ENCODE assay signal across 14 cellular contexts in genomic region chr5:43554497-43554896, GRCh38. TPM values are rescaled to one million over a fixed set of nuclear protein-coding genes. Genes with fewer than 3 reads are reported as not detected.
DNase-seq lines count a peak whose midpoint lies in the region; ATAC-seq, FAIRE-seq and TF ChIP-seq lines count a peak whose summit lies in the region.
"Had no signal": no experiment of that assay in that cellular context is flagged by ENCODE, and none has a peak within 500 bp of the region (broad histone marks: within the 10 kb centered on the region; RNA-seq: fewer than 3 reads in every experiment).

No MANE protein-coding gene starts in this region.

- no peak for FAIRE-seq in astrocyte (lab: Jason Lieb, UNC)
- no peak for FAIRE-seq in keratinocyte (lab: Jason Lieb, UNC)

- H3K4me1 Mint-ChIP-seq in H9 = peaks cover 10% of the 10 kb centered on the region in 2 experiments
- peaks cover 10% of the 10 kb centered on the region for H3K4me1 Mint-ChIP-seq in astrocyte (ENCODE audit: low read depth, unreplicated experiment)

- no peak overlapping the region for H3K14ac ChIP-seq in H9 (ENCODE audit: insufficient read depth, low read length)

- POLR2A ChIA-PET in A673 (lab: Charles Lee; ENCODE audit: low non-redundant PET) = no interaction called here

- no peak overlapping the region for H2BK120ac ChIP-seq in H9 (ENCODE audit: low read depth, low read length, poor library complexity, severe bottlenecking)

- H2BK20ac ChIP-seq in H9 (ENCODE audit: low read depth, low read length, poor library complexity, severe bottlenecking) = no peak overlapping the region

- no peaks in the 10 kb centered on the region for H3K79me1 ChIP-seq in H9 (ENCODE audit: insufficient read depth, low read depth, low read length, poor library complexity, severe bottlenecking)

- H3K4me2 ChIP-seq in H9 (ENCODE audit: insufficient read depth, insufficient read length, low read length) = peak overlapping the region; percentile 19
- peak overlapping the region; percentile 84 for H3K4me2 ChIP-seq in astrocyte (ENCODE audit: low read length)
- peak overlapping the region; percentile 90 for H3K4me2 ChIP-seq in keratinocyte (ENCODE audit: control insufficient read depth, extremely low read depth, insufficient read depth, low read depth, low read length)

- peaks cover 35% of the 10 kb centered on the region for H3K4me1 ChIP-seq in A673 (ENCODE audit: insufficient read depth, low read length, poor library complexity, severe bottlenecking)
- 0 out of 2 replicates have a peak, but pooled peaks cover 2% of the 10 kb centered on the region for H3K4me1 ChIP-seq in H9 (ENCODE audit: insufficient read depth, low read length)
- H3K4me1 ChIP-seq in astrocyte (ENCODE audit: insufficient read depth, low read length) = peaks cover 10% of the 10 kb centered on the region
- H3K4me1 ChIP-seq in keratinocyte (ENCODE audit: control insufficient read depth, extremely low read depth, insufficient read depth, low read length) = peaks cover 20% of the 10 kb centered on the region

- dilution Hi-C loops in keratinocyte (cut with MboI; ENCODE audit: extremely low pct_ligation_motif_present, low sequenced_read_pairs) = no loop called here

- no peak for TF ChIP-seq CTCF in A673 (conservative IDR thresholded peaks at IDR 0.05; ENCODE audit: low read depth, low read length)
- TF ChIP-seq CTCF in H9 (conservative IDR thresholded peaks at IDR 0.05) = no peak
- TF ChIP-seq CTCF in astrocyte (IDR thresholded peaks at IDR 0.05; ENCODE audit: insufficient read depth, low read depth, low read length) = no peak
- TF ChIP-seq CTCF in keratinocyte (optimal IDR thresholded peaks at IDR 0.05 in 1 of 3, IDR thresholded peaks at IDR 0.05 in 1 of 3, conservative IDR thresholded peaks at IDR 0.05 in 1 of 3; ENCODE audit: extremely low read depth in 1 of 3, insufficient read depth in 2 of 3, low read length in 3 of 3) = no peak
- no peak for TF ChIP-seq CTCF in GM13976 (IDR thresholded peaks at IDR 0.05; ENCODE audit: borderline replicate concordance, control extremely low read depth, extremely low read depth, insufficient read depth, missing control alignments)

- H3K4me3 Mint-ChIP-seq in H9 = no peak overlapping the region; a peak in 1 of 5 replicates
- H3K4me3 Mint-ChIP-seq in astrocyte (ENCODE audit: unreplicated experiment) = no peak overlapping the region
- H3K4me3 Mint-ChIP-seq: mesothelial cell of epicardium had no signal

- H3K9me3 Mint-ChIP-seq in H9 = peaks cover 0 to 2% of the 10 kb centered on the region in 2 experiments; a peak in 1 of 5 replicates
- no peaks in the 10 kb centered on the region for H3K9me3 Mint-ChIP-seq in astrocyte (ENCODE audit: unreplicated experiment)
- H3K9me3 Mint-ChIP-seq: activated naive CD4-positive, alpha-beta T cell treated with anti-CD3 and anti-CD28 coated beads, Interleukin-2, amount 10 ng/mL, durations not matched to agents 7 days and 5 days; mesothelial cell of epicardium had no signal

- H3K27me3 ChIP-seq in A673 (replicated peaks; ENCODE audit: insufficient read depth, low read depth, low read length, poor library complexity) = no peaks in the 10 kb centered on the region
- no peaks in the 10 kb centered on the region for H3K27me3 ChIP-seq in H9 (ENCODE audit: insufficient read depth, low read length)
- no peaks in the 10 kb centered on the region for H3K27me3 ChIP-seq in astrocyte (ENCODE audit: insufficient read depth, low read length)
- no peaks in the 10 kb centered on the region for H3K27me3 ChIP-seq in keratinocyte (ENCODE audit: control insufficient read depth, extremely low read depth, insufficient read depth, low read length)

- no peak overlapping the region for H2BK15ac ChIP-seq in H9 (ENCODE audit: low read depth, low read length)

- no peak overlapping the region for H3K18ac ChIP-seq in H9 (ENCODE audit: insufficient read length, low read depth, low read length)

- H4K8ac ChIP-seq in H9 (replicated peaks; ENCODE audit: insufficient read length, low read depth, low read length) = no peak overlapping the region

- no peak for DNase-seq in A673 (ENCODE audit: low spot score)
- no peak for DNase-seq in H9
- no peak for DNase-seq in astrocyte (ENCODE audit: low read depth)
- no peak for DNase-seq in keratinocyte (ENCODE audit: low read depth, low spot score)
- DNase-seq in GM13976 (ENCODE audit: low spot score) = no peak
- no peak for DNase-seq in activated naive CD4-positive, alpha-beta T cell (lab: John Stamatoyannopoulos, UW)
- no peak for DNase-seq in AG20443 (ENCODE audit: low spot score)
- DNase-seq: activated naive CD4-positive, alpha-beta T cell treated with anti-CD3 and anti-CD28 coated beads, Interleukin-2, amount 10 ng/mL, durations not matched to agents 7 days and 5 days; AML-193; central memory CD4-positive, alpha-beta T cell; NK-92 treated with Interleukin-12 subunit alpha and Interleukin-12 subunit beta, amount 100 ng/mL, for 24 hours; stimulated activated CD4-positive, alpha-beta T cell treated with anti-CD3 and anti-CD28 coated beads, Interleukin-1b, Interleukin-23, amount 100 ng/mL, for 48 hours had no signal

- no CpG with 5 or more reads among the region's 1 CpG for WGBS in H9 (ENCODE audit: extremely low coverage, insufficient read length, low lambda C conversion rate)

- H4K20me1 ChIP-seq in H9 (ENCODE audit: control insufficient read depth, insufficient read depth, insufficient read length) (no peaks in the 10 kb centered on the region), astrocyte (ENCODE audit: insufficient read depth, low read length) (peaks cover 44% of the 10 kb centered on the region), keratinocyte (ENCODE audit: control insufficient read depth, extremely low read depth, insufficient read depth, low read length) (no peaks in the 10 kb centered on the region)

- H3K27ac ChIP-seq in A673 (ENCODE audit: low read depth, low read length, poor library complexity, severe bottlenecking) = no peak overlapping the region
- no peak overlapping the region for H3K27ac ChIP-seq in H9 (ENCODE audit: insufficient read length, low read depth, low read length)
- H3K27ac ChIP-seq in astrocyte (ENCODE audit: low read depth, low read length) = no peak overlapping the region
- H3K27ac ChIP-seq in keratinocyte (ENCODE audit: control insufficient read depth, insufficient read depth, low read length) = no peak overlapping the region

- peak overlapping the region; percentile 92 for H3K4me3 ChIP-seq in A673 (ENCODE audit: low read depth, low read length, poor library complexity, severe bottlenecking)
- peak overlapping the region; percentile 87 for H3K4me3 ChIP-seq in astrocyte (ENCODE audit: insufficient read depth, low read depth, low read length)
- peak overlapping the region; percentile 4 to 98 (median 25) for H3K4me3 ChIP-seq in keratinocyte (ENCODE audit: control insufficient read depth in 2 of 3, extremely low read depth in 1 of 3, insufficient read depth in 2 of 3, low read depth in 1 of 3, low read length in 3 of 3)

- no peak overlapping the region for H2BK12ac ChIP-seq in H9 (ENCODE audit: insufficient read length, low read depth, low read length)

- intact Hi-C loops in A673 (cut with micrococcal nuclease; ENCODE audit: unreplicated experiment) = no loop called here

- no TSS peak for BruUV-seq in A673 (replicated peaks; lab: Mats Ljungman, UMichigan)

- no peak overlapping the region for H4K91ac ChIP-seq in H9 (ENCODE audit: insufficient read length, low read depth, low read length)

- no peak overlapping the region for H2AFZ ChIP-seq in H9 (ENCODE audit: low read length)
- H2AFZ ChIP-seq in astrocyte (ENCODE audit: low read depth, low read length) = no peak overlapping the region
- H2AFZ ChIP-seq in keratinocyte (ENCODE audit: control insufficient read depth, low read length) = no peak overlapping the region

- H2BK5ac ChIP-seq in H9 (ENCODE audit: insufficient read length, low read length) = no peak overlapping the region

- CTCF ChIA-PET in A673 (lab: Charles Lee) = no interaction called here

- no peak overlapping the region for H3K4ac ChIP-seq in H9 (ENCODE audit: low read depth, low read length)

- H3K79me2 ChIP-seq in H9 (ENCODE audit: insufficient read depth, low read length) (peaks cover 20% of the 10 kb centered on the region; the same call in 1 of the 2 replicates), astrocyte (ENCODE audit: insufficient read depth, low read length) (peaks cover 74% of the 10 kb centered on the region), keratinocyte (ENCODE audit: control insufficient read depth, insufficient read depth, low read length) (peaks cover 65% of the 10 kb centered on the region)

- H3K9me1 ChIP-seq in keratinocyte (ENCODE audit: control insufficient read depth, extremely low read depth, insufficient read depth, low read length) = no peaks in the 10 kb centered on the region

- peaks cover 8% of the 10 kb centered on the region for H3K23me2 ChIP-seq in H9 (ENCODE audit: insufficient read length, low read depth, low read length, poor library complexity, severe bottlenecking)

- no peak for ATAC-seq in GM21717 (IDR thresholded peaks at IDR 0.05; ENCODE audit: unreplicated experiment)

- no peaks in the 10 kb centered on the region; the same call in 1 of the 2 replicates for H3K27me3 Mint-ChIP-seq in H9 (ENCODE audit: low read depth)
- no peaks in the 10 kb centered on the region for H3K27me3 Mint-ChIP-seq in astrocyte (ENCODE audit: low read depth, unreplicated experiment)

- peaks cover 5 to 17% (median 6%) of the 10 kb centered on the region in 3 experiments for H3K36me3 Mint-ChIP-seq in H9 (ENCODE audit: insufficient read depth in 1 of 3, low read depth in 3 of 3)
- peaks cover 4% of the 10 kb centered on the region for H3K36me3 Mint-ChIP-seq in astrocyte (ENCODE audit: low read depth, unreplicated experiment)

- H3K9me3 ChIP-seq in A673 (ENCODE audit: low read depth, low read length, poor library complexity, severe bottlenecking) = no peaks in the 10 kb centered on the region
- no peaks in the 10 kb centered on the region for H3K9me3 ChIP-seq in H9 (ENCODE audit: control insufficient read depth, low read depth, low read length)
- no peaks in the 10 kb centered on the region for H3K9me3 ChIP-seq in astrocyte (ENCODE audit: insufficient read depth, low read depth, low read length)
- H3K9me3 ChIP-seq in keratinocyte (ENCODE audit: control insufficient read depth, low read depth, low read length) = no peaks in the 10 kb centered on the region

- H3T11ph ChIP-seq in H9 (ENCODE audit: low read length) = no peak overlapping the region

- no peak overlapping the region for H2AK5ac ChIP-seq in H9 (ENCODE audit: insufficient read length, low read length)

- H3K27ac Mint-ChIP-seq in H9 (no peak overlapping the region), astrocyte (ENCODE audit: unreplicated experiment) (no peak overlapping the region)
- H3K27ac Mint-ChIP-seq: activated naive CD4-positive, alpha-beta T cell treated with anti-CD3 and anti-CD28 coated beads, Interleukin-2, amount 10 ng/mL, durations not matched to agents 7 days and 5 days had no signal

- no peak overlapping the region for H3K23ac ChIP-seq in H9 (ENCODE audit: insufficient read length, low read depth, low read length)

- in situ Hi-C loops in GM13976 (cut with MboI; ENCODE audit: low sequenced_read_pairs, unreplicated experiment) = no loop called here

- no peak overlapping the region for H3K56ac ChIP-seq in H9 (ENCODE audit: insufficient read length, low read depth, low read length)

- H3K9ac ChIP-seq in H9 (ENCODE audit: extremely low read depth, insufficient read length, low read length) (no peak overlapping the region), astrocyte (ENCODE audit: low read length) (no peak overlapping the region), keratinocyte (ENCODE audit: control insufficient read depth, extremely low read depth, insufficient read depth, low read length) (no peak overlapping the region)

- peaks cover 51% of the 10 kb centered on the region for H3K36me3 ChIP-seq in A673 (ENCODE audit: insufficient read depth, low read length, poor library complexity, severe bottlenecking)
- H3K36me3 ChIP-seq in astrocyte (ENCODE audit: insufficient read depth, low read length) = peaks cover 18% of the 10 kb centered on the region
- H3K36me3 ChIP-seq in keratinocyte (ENCODE audit: control insufficient read depth in 2 of 2, extremely low read depth in 1 of 2, insufficient read depth in 2 of 2, low read length in 2 of 2) = peaks cover 0 to 20% of the 10 kb centered on the region in 2 experiments

- no peak overlapping the region for H4K5ac ChIP-seq in H9 (ENCODE audit: insufficient read length, low read depth, low read length)

RNA-seq across cellular contexts. Expression of gene PAIP1, which starts 2.4 kb away (rescaled TPM):
- total RNA-seq in A673 (2021) (113 and 118 TPM in 2 replicates), H9 (2021) (87.9 and 92.9 TPM in 2 replicates), astrocyte (95.7 and 101 TPM in 2 replicates)
- 84.0 to 115 TPM (median 102 TPM) in 3 replicates for polyA plus RNA-seq in keratinocyte
- 71.9 TPM for polyA plus RNA-seq in keratinocyte (2011; ENCODE audit: low read depth)
- polyA plus RNA-seq in keratinocyte (2011; cell fraction: cytosol; rRNA removed) = 74.5 and 169 TPM in 2 replicates
- 62.8 and 69.5 TPM in 2 replicates for polyA plus RNA-seq in keratinocyte (2011; cell fraction: nucleus; rRNA removed)
- polyA plus RNA-seq in keratinocyte (2012; ENCODE audit: low replicate concordance) = 60.4 and 61.1 TPM in 2 replicates
- polyA minus RNA-seq in keratinocyte = 31.9 to 82.5 TPM (median 74.7 TPM) in 3 replicates
- 59.7 TPM for polyA minus RNA-seq in keratinocyte (2011; cell fraction: cytosol; rRNA and poly(A)+ RNA removed)
- 24.3 and 39.0 TPM in 2 replicates for polyA minus RNA-seq in keratinocyte (2011; cell fraction: nucleus; rRNA and poly(A)+ RNA removed)

RNA-seq across cellular contexts. Expression of gene C5orf34, which starts 39.5 kb away (rescaled TPM):
- total RNA-seq in A673 (2021) (15.0 and 17.0 TPM in 2 replicates), H9 (2021) (7.7 and 8.4 TPM in 2 replicates), astrocyte (2.5 and 3.3 TPM in 2 replicates)
- polyA plus RNA-seq in keratinocyte = 2.6 to 5.8 TPM (median 2.7 TPM) in 3 replicates
- polyA plus RNA-seq in keratinocyte (2011; ENCODE audit: low read depth) = 0.76 TPM
- polyA plus RNA-seq in keratinocyte (2011; cell fraction: cytosol; rRNA removed) = 1.1 and 1.8 TPM in 2 replicates
- 4.9 and 5.4 TPM in 2 replicates for polyA plus RNA-seq in keratinocyte (2011; cell fraction: nucleus; rRNA removed)
- 1.1 and 1.5 TPM in 2 replicates for polyA plus RNA-seq in keratinocyte (2012; ENCODE audit: low replicate concordance)
- polyA minus RNA-seq in keratinocyte = 0.23 to 5.5 TPM (median 2.5 TPM) in 3 replicates
- polyA minus RNA-seq in keratinocyte (2011; cell fraction: cytosol; rRNA and poly(A)+ RNA removed) = 1.3 TPM
- polyA minus RNA-seq in keratinocyte (2011; cell fraction: nucleus; rRNA and poly(A)+ RNA removed) = 2.1 and 4.0 TPM in 2 replicates

RNA-seq across cellular contexts. Expression of gene NNT, which starts 48.5 kb away (rescaled TPM):
- 65.4 and 71.6 TPM in 2 replicates for total RNA-seq in A673 (2021)
- 25.2 and 27.6 TPM in 2 replicates for total RNA-seq in H9 (2021)
- 38.9 and 44.3 TPM in 2 replicates for total RNA-seq in astrocyte
- 19.8 to 23.3 TPM (median 21.6 TPM) in 3 replicates for polyA plus RNA-seq in keratinocyte
- polyA plus RNA-seq in keratinocyte (2011; ENCODE audit: low read depth) = 19.0 TPM
- 11.1 and 15.0 TPM in 2 replicates for polyA plus RNA-seq in keratinocyte (2011; cell fraction: cytosol; rRNA removed)
- polyA plus RNA-seq in keratinocyte (2011; cell fraction: nucleus; rRNA removed) = 31.0 and 33.6 TPM in 2 replicates
- 11.5 and 16.1 TPM in 2 replicates for polyA plus RNA-seq in keratinocyte (2012; ENCODE audit: low replicate concordance)
- 27.8 to 45.1 TPM (median 44.8 TPM) in 3 replicates for polyA minus RNA-seq in keratinocyte
- polyA minus RNA-seq in keratinocyte (2011; cell fraction: cytosol; rRNA and poly(A)+ RNA removed) = 16.7 TPM
- polyA minus RNA-seq in keratinocyte (2011; cell fraction: nucleus; rRNA and poly(A)+ RNA removed) = 44.8 and 68.0 TPM in 2 replicates

Comparison
In these comparisons a context has a peak if more than half of its experiments do, and no peak if none do; other contexts are left out.
1. H3K4me3 ChIP-seq: peak in every context shown above with its lines; median percentile 92 in A673; 87 in astrocyte; 25 in keratinocyte.
2. H3K4me2 ChIP-seq: peak in every context shown above with its lines; median percentile 90 in keratinocyte; 84 in astrocyte; 19 in H9.